15 cellular contexts compared by ENCODE assay signal in the genomic region with DNA sequence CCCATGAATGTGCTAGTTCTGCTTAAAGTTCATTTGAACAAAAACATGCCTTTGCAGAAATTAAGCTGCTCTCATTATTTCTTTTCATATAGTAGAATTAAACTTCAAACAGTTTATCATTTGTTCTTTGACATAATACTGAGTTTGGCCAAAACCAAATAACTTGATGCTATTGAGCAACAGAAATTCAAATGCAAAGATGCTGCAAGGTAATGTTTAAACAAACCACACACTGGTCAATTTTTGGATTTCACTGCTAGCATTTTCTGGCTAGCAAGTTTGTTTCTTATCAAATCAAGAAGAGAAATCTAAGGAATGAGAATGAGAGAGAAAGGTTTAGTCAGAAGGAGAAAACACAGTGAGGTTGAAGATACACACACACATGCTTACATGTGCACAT.
DNase-seq lines count a peak whose midpoint lies in the region; ATAC-seq, FAIRE-seq and TF ChIP-seq lines count a peak whose summit lies in the region.
"Had no signal": no experiment of that assay in that cellular context is flagged by ENCODE, and none has a peak within 500 bp of the region (broad histone marks: within the 10 kb centered on the region; RNA-seq: fewer than 3 reads in every experiment).

No MANE protein-coding gene starts in this region.

- H3K9ac ChIP-seq in astrocyte (ENCODE audit: low read length) (no peak overlapping the region), MM.1S (ENCODE audit: low read length) (no peak overlapping the region)
- H3K9ac ChIP-seq: BLaER1 treated with 17β-estradiol and CSF1 and Interleukin-3, amounts not matched to agents 10 nM and 100 nM had no signal

- no peak overlapping the region for H3K4me2 ChIP-seq in astrocyte (ENCODE audit: low read length)
- no peak overlapping the region for H3K4me2 ChIP-seq in MM.1S (ENCODE audit: low read depth, low read length)
- H3K4me2 ChIP-seq: BLaER1 treated with 17β-estradiol and CSF1 and Interleukin-3, amounts not matched to agents 10 nM and 100 nM; GM23338 had no signal

- H3K79me2 ChIP-seq in astrocyte (ENCODE audit: insufficient read depth, low read length) (no peaks in the 10 kb centered on the region), MM.1S (ENCODE audit: low read length) (no peaks in the 10 kb centered on the region)

- no peak overlapping the region for H2AFZ ChIP-seq in astrocyte (ENCODE audit: low read depth, low read length)
- no peak overlapping the region for H2AFZ ChIP-seq in MM.1S (ENCODE audit: low read length)
- H2AFZ ChIP-seq: GM23338 had no signal

- H3K36me3 ChIP-seq in astrocyte (ENCODE audit: insufficient read depth, low read length): no peaks in the 10 kb centered on the region
- no peaks in the 10 kb centered on the region for H3K36me3 ChIP-seq in MM.1S (replicated peaks; ENCODE audit: insufficient read depth, low read length)
- H3K36me3 ChIP-seq: BLaER1 treated with 17β-estradiol and CSF1 and Interleukin-3, amounts not matched to agents 10 nM and 100 nM had no signal

- H3K27me3 ChIP-seq in astrocyte (ENCODE audit: insufficient read depth, low read length) (no peaks in the 10 kb centered on the region), MM.1S (replicated peaks; ENCODE audit: insufficient read depth, low read length) (no peaks in the 10 kb centered on the region), right cardiac atrium (ENCODE audit: control insufficient read depth, insufficient read depth) (no peaks in the 10 kb centered on the region)
- H3K27me3 ChIP-seq: BLaER1 treated with 17β-estradiol and CSF1 and Interleukin-3, amounts not matched to agents 10 nM and 100 nM had no signal

- ATAC-seq in right cardiac atrium: no peak
- ATAC-seq: CD8-positive, alpha-beta T cell; HCT116 had no signal

- H3K4me3 Mint-ChIP-seq in astrocyte (ENCODE audit: unreplicated experiment) (no peak overlapping the region), nephron (no peak overlapping the region)
- H3K4me3 Mint-ChIP-seq: B cell; CD8-positive, alpha-beta T cell; GM23338; HFFc6 had no signal

- H3K9me3 Mint-ChIP-seq in astrocyte (ENCODE audit: unreplicated experiment): no peaks in the 10 kb centered on the region
- no peaks in the 10 kb centered on the region for H3K9me3 Mint-ChIP-seq in nephron
- H3K9me3 Mint-ChIP-seq: CD8-positive, alpha-beta T cell; GM23338; HFFc6 had no signal

- H3K27ac ChIP-seq in astrocyte (ENCODE audit: low read depth, low read length) (no peak overlapping the region), MM.1S (ENCODE audit: low read length) (no peak overlapping the region), right cardiac atrium (ENCODE audit: low read length) (no peak overlapping the region)
- H3K27ac ChIP-seq: BLaER1 treated with 17β-estradiol and CSF1 and Interleukin-3, amounts not matched to agents 10 nM and 100 nM had no signal

- H3K9me2 ChIP-seq in MM.1S (replicated peaks; ENCODE audit: insufficient read depth, low read length): no peaks in the 10 kb centered on the region

- no peaks in the 10 kb centered on the region for H3F3A ChIP-seq in MM.1S (ENCODE audit: insufficient read depth, low read length)

- no peaks in the 10 kb centered on the region for H3K36me3 Mint-ChIP-seq in astrocyte (ENCODE audit: low read depth, unreplicated experiment)
- no peaks in the 10 kb centered on the region for H3K36me3 Mint-ChIP-seq in nephron (ENCODE audit: low read depth)
- H3K36me3 Mint-ChIP-seq: CD8-positive, alpha-beta T cell had no signal

- FAIRE-seq in astrocyte (lab: Jason Lieb, UNC): no peak
- FAIRE-seq: H54 had no signal

- H3K4me1 Mint-ChIP-seq in astrocyte (ENCODE audit: low read depth, unreplicated experiment): peaks cover 11% of the 10 kb centered on the region
- peaks cover 10% of the 10 kb centered on the region for H3K4me1 Mint-ChIP-seq in nephron
- H3K4me1 Mint-ChIP-seq: B cell had no signal

- intact Hi-C loops in right cardiac atrium (cut with DNase I): no loop called here

- TF ChIP-seq CTCF in astrocyte (IDR thresholded peaks at IDR 0.05; ENCODE audit: insufficient read depth, low read depth, low read length) (no peak), fibroblast of the aortic adventitia (IDR thresholded peaks at IDR 0.05; ENCODE audit: insufficient read depth, low read length) (no peak), nephron (IDR thresholded peaks at IDR 0.05; ENCODE audit: unreplicated experiment in 3 of 3) (no peak), MM.1S (IDR thresholded peaks at IDR 0.05; ENCODE audit: low read length) (no peak)

- H3K27ac Mint-ChIP-seq in astrocyte (ENCODE audit: unreplicated experiment) (no peak overlapping the region), nephron (peak overlapping the region in 2 of 3 experiments; percentile 37 to 46)
- H3K27ac Mint-ChIP-seq: B cell; CD8-positive, alpha-beta T cell; GM23338; HFFc6 had no signal

- peaks cover 3% of the 10 kb centered on the region for H3K4me1 ChIP-seq in astrocyte (ENCODE audit: insufficient read depth, low read length)
- H3K4me1 ChIP-seq in MM.1S (ENCODE audit: low read length): no peaks in the 10 kb centered on the region
- no peaks in the 10 kb centered on the region for H3K4me1 ChIP-seq in right cardiac atrium (ENCODE audit: control insufficient read depth, insufficient read depth, low read length)
- H3K4me1 ChIP-seq: BLaER1 treated with 17β-estradiol and CSF1 and Interleukin-3, amounts not matched to agents 10 nM and 100 nM had no signal

- H3K27me3 Mint-ChIP-seq in astrocyte (ENCODE audit: low read depth, unreplicated experiment) (no peaks in the 10 kb centered on the region), nephron (ENCODE audit: low read depth) (peaks cover 14% of the 10 kb centered on the region)
- H3K27me3 Mint-ChIP-seq: B cell had no signal

- DNase-seq in astrocyte (ENCODE audit: low read depth) (peak; percentile 11), fibroblast of the aortic adventitia (ENCODE audit: low read depth) (peak; percentile 8), MM.1S (no peak), right cardiac atrium (no peak), NCI-H524 (lab: John Stamatoyannopoulos, UW) (no peak)
- DNase-seq: Calu3; CD8-positive, alpha-beta T cell; GF-D8; HFFc6 had no signal

- H4K20me1 ChIP-seq in astrocyte (ENCODE audit: insufficient read depth, low read length) (peaks cover 2% of the 10 kb centered on the region), MM.1S (ENCODE audit: insufficient read depth, low read length) (no peaks in the 10 kb centered on the region)
- H4K20me1 ChIP-seq: BLaER1 treated with 17β-estradiol and CSF1 and Interleukin-3, amounts not matched to agents 10 nM and 100 nM had no signal

- H3K4me3 ChIP-seq in astrocyte (ENCODE audit: insufficient read depth, low read depth, low read length) (no peak overlapping the region), fibroblast of the aortic adventitia (ENCODE audit: low read depth, low read length) (no peak overlapping the region), MM.1S (ENCODE audit: low read length) (no peak overlapping the region), right cardiac atrium (ENCODE audit: low read length) (no peak overlapping the region)
- H3K4me3 ChIP-seq: BLaER1 treated with 17β-estradiol and CSF1 and Interleukin-3, amounts not matched to agents 10 nM and 100 nM; GM23338 had no signal

- H3K9me3 ChIP-seq in astrocyte (ENCODE audit: insufficient read depth, low read depth, low read length) (no peaks in the 10 kb centered on the region), MM.1S (replicated peaks; ENCODE audit: insufficient read depth, low read length) (no peaks in the 10 kb centered on the region), right cardiac atrium (ENCODE audit: control insufficient read depth, low read length) (no peaks in the 10 kb centered on the region)
- H3K9me3 ChIP-seq: BLaER1 treated with 17β-estradiol and CSF1 and Interleukin-3, amounts not matched to agents 10 nM and 100 nM had no signal

Comparison
In these comparisons a context has a peak if more than half of its experiments do, and no peak if none do; other contexts are left out.
1. DNase-seq: peak in astrocyte (single experiment) and fibroblast of the aortic adventitia (single experiment); none in MM.1S (single experiment), right cardiac atrium (0 of 3) and NCI-H524 (0 of 2).